22 cellular contexts compared by ENCODE assay signal in the genomic region with DNA sequence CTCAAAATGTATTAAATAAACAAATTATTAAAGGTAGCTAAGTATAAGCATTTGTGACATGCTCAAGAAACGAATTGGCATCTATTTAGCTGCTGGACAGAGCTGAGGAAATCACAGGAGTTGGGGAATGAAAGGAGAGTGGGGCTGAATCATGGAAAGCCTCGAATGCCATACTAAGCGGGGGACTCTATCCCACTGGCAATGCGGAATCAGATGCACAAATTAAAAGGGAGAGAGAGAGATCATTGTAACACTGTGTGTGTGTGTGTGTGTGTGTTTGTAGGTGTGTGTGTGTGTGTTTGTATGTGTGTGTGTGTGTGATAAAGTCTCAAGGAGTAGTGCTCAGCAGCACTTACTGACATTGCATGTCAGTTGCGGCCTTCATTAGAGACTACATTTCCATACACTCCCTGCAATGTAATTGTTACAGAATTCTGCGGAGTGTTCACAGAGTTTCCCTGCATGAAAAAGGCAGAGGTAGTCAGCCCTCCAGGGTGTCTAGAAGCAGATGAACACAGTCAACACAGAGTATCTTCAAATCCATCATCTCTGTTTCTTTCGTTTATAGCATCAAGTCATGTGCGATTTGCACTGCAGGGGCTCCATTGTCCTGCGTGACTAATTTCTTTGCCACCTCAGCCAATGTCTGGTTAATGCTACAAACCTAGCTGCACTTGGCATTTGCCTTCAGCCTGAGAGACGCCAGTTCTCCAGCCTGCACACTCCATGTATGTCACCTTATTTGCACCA.
A peak's percentile ranks its signal among the peaks of the same experiment; 100 is the strongest.
DNase-seq lines count a peak whose midpoint lies in the region; ATAC-seq, FAIRE-seq and TF ChIP-seq lines count a peak whose summit lies in the region.
"Had no signal": no experiment of that assay in that cellular context is flagged by ENCODE, and none has a peak within 500 bp of the region (broad histone marks: within the 10 kb centered on the region; RNA-seq: fewer than 3 reads in every experiment).

No MANE protein-coding gene starts in this region.

- TF ChIP-seq EP300 in H1 (IDR thresholded peaks at IDR 0.05; ENCODE audit: borderline replicate concordance in 1 of 2, low read depth in 2 of 2, low read length in 2 of 2), result no peak

- H3K56ac ChIP-seq in H1 (replicated peaks; ENCODE audit: insufficient read length, low read depth, low read length), result no peak overlapping the region

- H4K91ac ChIP-seq in H1 (replicated peaks; ENCODE audit: insufficient read length, low read length), result no peak overlapping the region

- H3K9ac ChIP-seq in H1 (replicated peaks in 1 of 4; ENCODE audit: extremely low read depth in 1 of 4, low read depth in 3 of 4, low read length in 3 of 4), result no peak overlapping the region

- H3K4me2 ChIP-seq in H1 (ENCODE audit: insufficient read depth in 1 of 2, low read depth in 2 of 2, low read length in 2 of 2), result no peak overlapping the region

- FAIRE-seq in H1 (lab: Jason Lieb, UNC), result no peak
- FAIRE-seq: GM12891, HepG2, RCC 7860 had no signal

- H3K27me3 ChIP-seq in WERI-Rb-1 (ENCODE audit: insufficient read depth, low read depth, severe bottlenecking) (no peaks in the 10 kb centered on the region), H1 (replicated peaks in 1 of 4; ENCODE audit: control insufficient read depth in 3 of 4, extremely low read depth in 1 of 4, insufficient read depth in 3 of 4, low read length in 3 of 4) (no peaks in the 10 kb centered on the region)

- H4K8ac ChIP-seq in H1 (ENCODE audit: extremely low read depth, insufficient read depth, low read length), result no peak overlapping the region

- no peaks in the 10 kb centered on the region for H3K79me1 ChIP-seq in H1 (ENCODE audit: low read depth, low read length)

- H4K20me1 ChIP-seq in H1 (replicated peaks in 1 of 2; ENCODE audit: control insufficient read depth in 1 of 2, insufficient read depth in 2 of 2, low read length in 2 of 2), result no peaks in the 10 kb centered on the region

- no peaks in the 10 kb centered on the region for H3K79me2 ChIP-seq in H1 (ENCODE audit: control insufficient read depth in 1 of 2, insufficient read depth in 2 of 2, low read length in 2 of 2)

- no peak overlapping the region for H3K18ac ChIP-seq in H1 (ENCODE audit: extremely low read depth, low read length)

- H3K23me2 ChIP-seq in H1 (ENCODE audit: low read depth, low read length), result no peaks in the 10 kb centered on the region; the same call in 1 of the 2 replicates

- DNase-seq in A172 (ENCODE audit: low spot score), result peak; percentile 23
- no peak for DNase-seq in WERI-Rb-1
- DNase-seq in H1 (ENCODE audit: low read depth in 1 of 2, low spot score in 2 of 2), result no peak
- DNase-seq in activated naive CD4-positive, alpha-beta T cell treated with anti-CD3 and anti-CD28 coated beads, Interleukin-2, amount 50 U/mL, for 16 hours, result no peak
- no peak for DNase-seq in midbrain (lab: John Stamatoyannopoulos, UW)
- DNase-seq: C1 segment of cervical spinal cord; Caco-2; CD4-positive, alpha-beta memory T cell; DMS79; GF-D8; NCI-H1105; NCI-H1436 treated with DMSO at 0.1 percent for 48 hours; NCI-H2029; NCI-H524; SIG-M5 had no signal

- no peak overlapping the region for H3K14ac ChIP-seq in H1 (ENCODE audit: insufficient read length)

- H2BK5ac ChIP-seq in H1 (ENCODE audit: low read depth, low read length), result no peak overlapping the region

- WGBS in H1 (ENCODE audit: extremely low coverage in 1 of 2, insufficient coverage in 1 of 2, insufficient read length in 1 of 2, insufficient replicate concordance in 2 of 2, low coverage in 1 of 2, low lambda C conversion rate in 2 of 2, missing lambda C conversion rate in 1 of 2), 2 experiments, result 84% methylated on average over 10 of the region's 10 CpGs; no CpG with 5 or more reads in 1 of the 2 experiments

- H3K36me3 ChIP-seq in HEK293 (ENCODE audit: control insufficient read depth in 2 of 2, insufficient read depth in 1 of 2, low read length in 2 of 2) (no peaks in the 10 kb centered on the region), WERI-Rb-1 (no peaks in the 10 kb centered on the region), H1 (ENCODE audit: control insufficient read depth in 2 of 4, insufficient read depth in 4 of 4, low read length in 3 of 4) (no peaks in the 10 kb centered on the region)

- TF ChIP-seq CTCF in HEK293 (tag by site-specific recombination; IDR thresholded peaks at IDR 0.05) (no peak), WERI-Rb-1 (IDR thresholded peaks at IDR 0.05; ENCODE audit: low read depth, low read length) (0 out of 2 replicates have a peak, but pooled peaks have one; percentile 6), H1 (IDR thresholded peaks at IDR 0.05; ENCODE audit: control extremely low read depth in 1 of 3, insufficient read depth in 1 of 3, low read depth in 1 of 3, low read length in 3 of 3) (no peak)

- no peak overlapping the region for H2AK5ac ChIP-seq in H1 (ENCODE audit: low read depth, low read length)

- no peak overlapping the region; the same call in 1 of the 2 replicates for H2BK15ac ChIP-seq in H1 (ENCODE audit: low read length)

- no peak overlapping the region for H3K4ac ChIP-seq in H1 (replicated peaks; ENCODE audit: insufficient read length, low read depth, low read length)

- TF ChIP-seq RAD21 in H1 (IDR thresholded peaks at IDR 0.05 in 1 of 2, conservative IDR thresholded peaks at IDR 0.05 in 1 of 2; ENCODE audit: low read depth in 2 of 2, low read length in 2 of 2), result no peak

- CTCF ChIA-PET in HEK293 (lab: Yijun Ruan, JAX), result interaction anchor here (0.6 to 0.7 kb wide), 2 partner anchors 34 to 74 kb away, joined by 3 to 5 read pairs; no protein-coding TSS in a partner anchor
- CTCF ChIA-PET in H1 (lab: Charles Lee; ENCODE audit: partially characterized antibody), result interaction anchor here (0.8 to 8.4 kb wide), 10 partner anchors 20 to 533 kb away, joined by 3 to 63 read pairs (median 8); no protein-coding TSS in a partner anchor

- no peaks in the 10 kb centered on the region for H3K4me1 ChIP-seq in HEK293 (ENCODE audit: control insufficient read depth, insufficient read depth, low read length)
- H3K4me1 ChIP-seq in H1 (replicated peaks in 1 of 4; ENCODE audit: control insufficient read depth in 3 of 4, insufficient read depth in 4 of 4, low read length in 3 of 4), result peaks cover 0 to 12% (median 3%) of the 10 kb centered on the region in 4 experiments; a peak in 2 of 7 replicates
- H3K4me1 ChIP-seq: Caco-2 had no signal

- TF ChIP-seq POLR2A in H1 (IDR thresholded peaks at IDR 0.05; ENCODE audit: control extremely low read depth in 1 of 2, low read depth in 2 of 2, low read length in 2 of 2), result no peak

- no peak overlapping the region for H4K5ac ChIP-seq in H1 (ENCODE audit: insufficient read length, low read depth, low read length)

- no peak overlapping the region for H2BK20ac ChIP-seq in H1 (ENCODE audit: low read length)

- H2AFZ ChIP-seq in H1 (ENCODE audit: low read length), result 0 out of 2 replicates have a peak overlapping the region, but pooled peaks have one; percentile 29

- no peak overlapping the region for H3K27ac ChIP-seq in HEK293 (ENCODE audit: extremely low read depth, low read depth, low read length)
- no peak overlapping the region for H3K27ac ChIP-seq in WERI-Rb-1
- no peak overlapping the region for H3K27ac ChIP-seq in H1 (ENCODE audit: low read depth, low read length)
- H3K27ac ChIP-seq: SK-N-MC had no signal

- H3K9me3 ChIP-seq in HEK293 (ENCODE audit: control insufficient read depth, insufficient read depth, low read depth, low read length) (no peaks in the 10 kb centered on the region), WERI-Rb-1 (ENCODE audit: severe bottlenecking) (no peaks in the 10 kb centered on the region), H1 (ENCODE audit: insufficient read depth in 2 of 2, low read depth in 1 of 2, low read length in 1 of 2) (peaks cover 0 to 10% of the 10 kb centered on the region in 2 experiments; a peak in 1 of 4 replicates)
- H3K9me3 ChIP-seq: Caco-2 had no signal

- POLR2A ChIA-PET in HEK293 (lab: Yijun Ruan, JAX), result no interaction called here
- POLR2A ChIA-PET in H1 (lab: Charles Lee; ENCODE audit: partially characterized antibody), result no interaction called here

- ATAC-seq in GM21526 (IDR thresholded peaks at IDR 0.05; ENCODE audit: low FRiP score, unreplicated experiment), result no peak
- ATAC-seq: HCT116, HepG2 had no signal

- no peak overlapping the region for H2BK12ac ChIP-seq in H1 (ENCODE audit: low read depth, low read length)

- H3K4me3 ChIP-seq in HEK293 (ENCODE audit: low read depth, low read length) (no peak overlapping the region), WERI-Rb-1 (ENCODE audit: low read depth, low read length) (no peak overlapping the region), H1 (ENCODE audit: extremely low read depth in 1 of 4, insufficient read depth in 2 of 4, low read depth in 3 of 4, low read length in 4 of 4) (no peak overlapping the region)
- H3K4me3 ChIP-seq: SK-N-MC had no signal

- no peak overlapping the region for H3K23ac ChIP-seq in H1 (ENCODE audit: insufficient read length)

- H2BK120ac ChIP-seq in H1 (replicated peaks; ENCODE audit: low read depth, low read length), result no peak overlapping the region

TF ChIP-seq in HEK293, 187 proteins besides CTCF, POLR2A, EP300 and RAD21 (continues in another document):
- TF ChIP-seq GLI4 (tag by site-specific recombination; IDR thresholded peaks at IDR 0.05), result peak; percentile 92

TF ChIP-seq in H1, 55 proteins besides CTCF, POLR2A, EP300 and RAD21:
- TF ChIP-seq CTBP2 (IDR thresholded peaks at IDR 0.05; ENCODE audit: borderline replicate concordance, insufficient read depth, insufficient read length, low read length) (no peak), TBP (IDR thresholded peaks at IDR 0.05; ENCODE audit: low read depth, low read length) (no peak)
